12 cellular contexts compared by ENCODE assay signal in genomic region chr3:182914341-182914740, GRCh38.
DNase-seq lines count a peak whose midpoint lies in the region; ATAC-seq and TF ChIP-seq lines count a peak whose summit lies in the region.
"Had no signal": no experiment of that assay in that cellular context is flagged by ENCODE, and none has a peak within 500 bp of the region (broad histone marks: within the 10 kb centered on the region; RNA-seq: fewer than 3 reads in every experiment).

No MANE protein-coding gene starts in this region.

- no peaks in the 10 kb centered on the region for H3K27me3 Mint-ChIP-seq in activated naive CD8-positive, alpha-beta T cell treated with anti-CD3 and anti-CD28 coated beads, Interleukin-2, amount 10 ng/mL, durations not matched to agents 7 days and 5 days

- H3K4me3 ChIP-seq in WERI-Rb-1 (ENCODE audit: low read depth, low read length): no peak overlapping the region

- POLR2A ChIA-PET in activated naive CD8-positive, alpha-beta T cell treated with anti-CD3 and anti-CD28 coated beads, Interleukin-2, amount 10 ng/mL, durations not matched to agents 7 days and 5 days (lab: Charles Lee): no interaction called here

- no peak for TF ChIP-seq CTCF in WERI-Rb-1 (IDR thresholded peaks at IDR 0.05; ENCODE audit: low read depth, low read length)

- peak; percentile 19 for ATAC-seq in GM18508 (IDR thresholded peaks at IDR 0.05; ENCODE audit: insufficient read depth, unreplicated experiment)
- peak; percentile 40 for ATAC-seq in GM21381 (IDR thresholded peaks at IDR 0.05; ENCODE audit: unreplicated experiment)
- peak; percentile 40 for ATAC-seq in HG03159 (IDR thresholded peaks at IDR 0.05; ENCODE audit: unreplicated experiment)
- ATAC-seq in activated naive CD8-positive, alpha-beta T cell treated with anti-CD3 and anti-CD28 coated beads, Interleukin-2, amount 10 ng/mL, durations not matched to agents 7 days and 5 days (ENCODE audit: low read depth): peak; percentile 16
- ATAC-seq: Right ventricle myocardium inferior had no signal

- H3K27me3 ChIP-seq in WERI-Rb-1 (ENCODE audit: insufficient read depth, low read depth, severe bottlenecking): no peaks in the 10 kb centered on the region

- peaks cover 55% of the 10 kb centered on the region for H3K4me1 Mint-ChIP-seq in activated naive CD8-positive, alpha-beta T cell treated with anti-CD3 and anti-CD28 coated beads, Interleukin-2, amount 10 ng/mL, durations not matched to agents 7 days and 5 days

- no peak overlapping the region for H3K27ac ChIP-seq in WERI-Rb-1

- H3K4me3 Mint-ChIP-seq in activated naive CD8-positive, alpha-beta T cell treated with anti-CD3 and anti-CD28 coated beads, Interleukin-2, amount 10 ng/mL, durations not matched to agents 7 days and 5 days: peak overlapping the region; percentile 72
- H3K4me3 Mint-ChIP-seq: activated T-cell treated with anti-CD3 and anti-CD28 coated beads, Interleukin-2, amount 50 U/mL, for 4 hours had no signal

- no peaks in the 10 kb centered on the region for H3K9me3 ChIP-seq in WERI-Rb-1 (ENCODE audit: severe bottlenecking)

- peaks cover 3% of the 10 kb centered on the region; the same call in 1 of the 2 replicates for H3K36me3 ChIP-seq in WERI-Rb-1

- H3K9me3 Mint-ChIP-seq in activated naive CD8-positive, alpha-beta T cell treated with anti-CD3 and anti-CD28 coated beads, Interleukin-2, amount 10 ng/mL, durations not matched to agents 7 days and 5 days: peaks cover 1% of the 10 kb centered on the region
- H3K9me3 Mint-ChIP-seq: activated T-cell treated with anti-CD3 and anti-CD28 coated beads, Interleukin-2, amount 50 U/mL, for 4 hours had no signal

- H3K36me3 Mint-ChIP-seq in activated naive CD8-positive, alpha-beta T cell treated with anti-CD3 and anti-CD28 coated beads, Interleukin-2, amount 10 ng/mL, durations not matched to agents 7 days and 5 days: peaks cover 45% of the 10 kb centered on the region

- no peak for DNase-seq in activated naive CD8-positive, alpha-beta T cell treated with anti-CD3 and anti-CD28 coated beads, Interleukin-2, amount 10 ng/mL, durations not matched to agents 7 days and 5 days
- DNase-seq in RKO (ENCODE audit: low spot score) (no peak), WERI-Rb-1 (no peak), SIG-M5 treated with dmso at 0.1 percent for 504 hours (lab: John Stamatoyannopoulos, UW; ENCODE audit: unreplicated experiment) (no peak), kidney glomerular epithelial cell (lab: John Stamatoyannopoulos, UW) (no peak)
- DNase-seq: activated T-cell treated with anti-CD3 and anti-CD28 coated beads, Interleukin-2, amount 50 U/mL, for 4 hours; effector CD8-positive, alpha-beta T cell; islet precursor cell had no signal

- peak overlapping the region; percentile 80 for H3K27ac Mint-ChIP-seq in activated naive CD8-positive, alpha-beta T cell treated with anti-CD3 and anti-CD28 coated beads, Interleukin-2, amount 10 ng/mL, durations not matched to agents 7 days and 5 days
